15 cellular contexts compared by ENCODE assay signal in the genomic region with DNA sequence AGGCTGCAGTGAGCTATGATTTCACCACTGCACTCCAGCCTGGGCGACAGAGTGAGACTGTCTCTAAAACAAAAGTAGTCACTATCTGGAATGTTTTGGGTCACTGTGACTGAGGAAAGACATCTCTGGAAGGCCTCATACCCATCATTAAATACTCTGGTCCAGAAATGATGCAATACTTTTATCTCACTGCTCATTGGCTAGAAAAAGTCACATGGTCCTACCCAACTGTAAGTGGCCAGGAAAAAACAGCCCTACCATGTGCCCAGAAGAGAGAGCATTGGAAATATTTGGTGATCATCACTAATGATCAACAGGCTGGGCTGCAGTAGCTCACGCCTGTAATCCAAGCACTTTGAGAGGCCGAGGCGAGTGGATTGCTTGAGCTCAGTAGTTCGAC. TPM values are rescaled to one million over a fixed set of nuclear protein-coding genes. Genes with fewer than 3 reads are reported as not detected.
A peak's percentile ranks its signal among the peaks of the same experiment; 100 is the strongest.
DNase-seq lines count a peak whose midpoint lies in the region; ATAC-seq, FAIRE-seq and TF ChIP-seq lines count a peak whose summit lies in the region.
"Had no signal": no experiment of that assay in that cellular context is flagged by ENCODE, and none has a peak within 500 bp of the region (broad histone marks: within the 10 kb centered on the region; RNA-seq: fewer than 3 reads in every experiment).

No MANE protein-coding gene starts in this region.

- H2AFZ ChIP-seq in HepG2 (ENCODE audit: low read length) (no peak overlapping the region), K562 (ENCODE audit: low read depth, low read length) (peak overlapping the region; percentile 14; the same call in 1 of the 2 replicates)

- BruUV-seq in HepG2 (replicated peaks; lab: Mats Ljungman, UMichigan) (no TSS peak), K562 (replicated peaks; lab: Mats Ljungman, UMichigan) (no TSS peak)

- no peak overlapping the region for H3K9ac ChIP-seq in HepG2 (ENCODE audit: insufficient read depth, low read depth, low read length)
- no peak overlapping the region for H3K9ac ChIP-seq in K562 (ENCODE audit: insufficient read depth in 1 of 2, low read depth in 2 of 2, low read length in 2 of 2)
- H3K9ac ChIP-seq: BLaER1 had no signal

- H3K9me1 ChIP-seq in K562 (ENCODE audit: control insufficient read depth, insufficient read depth, low read length), result no peaks in the 10 kb centered on the region

- no peak for ATAC-seq in HepG2
- no peak for ATAC-seq in right lobe of liver
- no peak for ATAC-seq in K562
- ATAC-seq in esophagus mucosa, result no peak
- ATAC-seq in left lobe of liver, result no peak
- ATAC-seq: HCT116 had no signal

- H3K27ac ChIP-seq in HepG2 (ENCODE audit: extremely low read length, insufficient read depth, low read length) (no peak overlapping the region), right lobe of liver (no peak overlapping the region), K562 (ENCODE audit: extremely low read depth, low read depth, low read length) (no peak overlapping the region)
- H3K27ac ChIP-seq: 22Rv1, BLaER1, HL-60 had no signal

- intact Hi-C loops in HepG2 (cut with micrococcal nuclease; ENCODE audit: unreplicated experiment) (no loop called here), right lobe of liver (cut with DNase I) (loop anchor here in 1 of 2 donors (5.0 kb wide), 2 partner anchors 112 to 232 kb away; partner anchors contain the start of gene MCEMP1), K562 (cut with micrococcal nuclease) (no loop called here)

- H3K36me3 ChIP-seq in HepG2 (replicated peaks in 1 of 2; ENCODE audit: control insufficient read depth in 1 of 2, insufficient read depth in 2 of 2, low read length in 2 of 2) (no peaks in the 10 kb centered on the region), right lobe of liver (peaks cover 0 to under 1% (median 0%) of the 10 kb centered on the region in 4 donors), K562 (ENCODE audit: control insufficient read depth, insufficient read depth, low read length) (no peaks in the 10 kb centered on the region)

- no peaks in the 10 kb centered on the region for H4K20me1 ChIP-seq in HepG2 (ENCODE audit: insufficient read depth, low read length)
- peaks cover 3% of the 10 kb centered on the region for H4K20me1 ChIP-seq in K562 (replicated peaks; ENCODE audit: control insufficient read depth, insufficient read depth, low read length)

- H3K4me2 ChIP-seq in HepG2 (ENCODE audit: low read depth, low read length) (no peak overlapping the region), K562 (ENCODE audit: insufficient read depth, low read length) (no peak overlapping the region)
- H3K4me2 ChIP-seq: BLaER1 had no signal

- TF ChIP-seq EP300 in HepG2 (IDR thresholded peaks at IDR 0.05; ENCODE audit: low read depth in 2 of 2, low read length in 2 of 2) (no peak), HepG2 (CRISPR knock-in tag; IDR thresholded peaks at IDR 0.05; ENCODE audit: borderline replicate concordance) (no peak), K562 (IDR thresholded peaks at IDR 0.05; ENCODE audit: low read length) (no peak)

- FAIRE-seq in HepG2 (lab: Jason Lieb, UNC) (no peak), K562 (lab: Jason Lieb, UNC) (no peak)

- no peak overlapping the region for H3K4me3 ChIP-seq in HepG2 (replicated peaks in 1 of 3; ENCODE audit: insufficient read depth in 1 of 3, low read depth in 2 of 3, low read length in 3 of 3)
- H3K4me3 ChIP-seq in right lobe of liver, result no peak overlapping the region
- no peak overlapping the region for H3K4me3 ChIP-seq in K562
- H3K4me3 ChIP-seq: BLaER1 had no signal

- TF ChIP-seq RAD21 in HepG2 (CRISPR knock-in tag; IDR thresholded peaks at IDR 0.05), result no peak
- no peak for TF ChIP-seq RAD21 in K562 (CRISPR knock-in tag; conservative IDR thresholded peaks at IDR 0.05 in 1 of 2, IDR thresholded peaks at IDR 0.05 in 1 of 2)

- no peak for TF ChIP-seq POLR2A in HepG2 (IDR thresholded peaks at IDR 0.05; ENCODE audit: insufficient read depth in 1 of 2, low read depth in 2 of 2, low read length in 2 of 2)
- TF ChIP-seq POLR2A in right lobe of liver (IDR thresholded peaks at IDR 0.05), result no peak
- no peak for TF ChIP-seq POLR2A in K562 (conservative IDR thresholded peaks at IDR 0.05)

- H3K79me2 ChIP-seq in HepG2 (ENCODE audit: insufficient read depth, low read length) (no peaks in the 10 kb centered on the region), K562 (ENCODE audit: control insufficient read depth, insufficient read depth, low read length) (no peaks in the 10 kb centered on the region)

- H3K9me3 ChIP-seq in HepG2 (ENCODE audit: low read length), result no peaks in the 10 kb centered on the region
- no peaks in the 10 kb centered on the region for H3K9me3 ChIP-seq in right lobe of liver
- H3K9me3 ChIP-seq in K562 (replicated peaks; ENCODE audit: control insufficient read depth, insufficient read depth, low read depth, low read length), result no peaks in the 10 kb centered on the region
- H3K9me3 ChIP-seq: Caco-2 had no signal

- H3K4me1 ChIP-seq in HepG2 (ENCODE audit: insufficient read depth, low read length), result no peaks in the 10 kb centered on the region
- H3K4me1 ChIP-seq in right lobe of liver, result no peaks in the 10 kb centered on the region
- H3K4me1 ChIP-seq in K562 (replicated peaks in 1 of 2; ENCODE audit: control insufficient read depth in 2 of 2, insufficient read depth in 2 of 2, low read length in 2 of 2), result peaks cover 0 to 13% of the 10 kb centered on the region in 2 experiments; a peak in 2 of 5 replicates
- H3K4me1 ChIP-seq: BLaER1, Caco-2 had no signal

- DNase-seq in HepG2 (ENCODE audit: low spot score) (no peak), right lobe of liver (no peak), K562 (ENCODE audit: extremely low read depth in 1 of 4, low spot score in 3 of 4) (peak in 2 of 4 experiments; percentile 61 to 63), left lobe of liver (ENCODE audit: low spot score) (no peak)
- DNase-seq in activated CD8-positive, alpha-beta memory T cell treated with anti-CD3 and anti-CD28 coated beads, Interleukin-2, amount 50 U/mL, for 48 hours, result no peak
- DNase-seq: AML-193; Caco-2; CD8-positive, alpha-beta memory T cell; DND-41; GDM1 had no signal

- 50% methylated on average over 5 of the region's 5 CpGs for WGBS in HepG2 (ENCODE audit: low lambda C conversion rate)
- WGBS in right lobe of liver (ENCODE audit: insufficient coverage, low coverage, low lambda C conversion rate, missing lambda C conversion rate), result 83% methylated on average over 5 of the region's 5 CpGs
- WGBS in K562 (ENCODE audit: insufficient coverage, low coverage, missing lambda C conversion rate), result 19% methylated on average over 5 of the region's 5 CpGs

- POLR2A ChIA-PET in HepG2 (lab: Yijun Ruan, JAX) (no interaction called here), K562 (lab: Yijun Ruan, JAX) (interaction anchor here (0.7 kb wide), 1 partner anchor 235 kb away, joined by 3 read pairs; no protein-coding TSS in a partner anchor)

- in situ Hi-C loops in HepG2 (cut with HindIII; ENCODE audit: extremely low pct_ligation_motif_present, low pct_unique_long_range_greater_than_20kb) (loop anchor here (10.0 kb wide), 1 partner anchor 229 kb away; no protein-coding TSS in a partner anchor), K562 (cut with MboI) (loop anchor here (5.0 kb wide), 1 partner anchor 117 kb away; the partner anchor contains the start of gene TRAPPC5)

- CTCF ChIA-PET in HepG2 (lab: Yijun Ruan, JAX; ENCODE audit: low intra/inter-chr PET ratio, low total read pairs) (no interaction called here), K562 (lab: Yijun Ruan, JAX; ENCODE audit: low intra/inter-chr PET ratio) (no interaction called here)

- TF ChIP-seq CTCF in HepG2 (CRISPR knock-in tag; IDR thresholded peaks at IDR 0.05) (no peak), right lobe of liver (IDR thresholded peaks at IDR 0.05) (no peak), K562 (IDR thresholded peaks at IDR 0.05 in 2 of 3, conservative IDR thresholded peaks at IDR 0.05 in 1 of 3; ENCODE audit: insufficient read depth in 2 of 3, low read depth in 1 of 3, low read length in 3 of 3) (no peak)

- H3K27me3 ChIP-seq in HepG2 (ENCODE audit: control insufficient read depth in 1 of 2, insufficient read depth in 2 of 2, low read length in 2 of 2), result no peaks in the 10 kb centered on the region
- H3K27me3 ChIP-seq in right lobe of liver, result no peaks in the 10 kb centered on the region
- H3K27me3 ChIP-seq in K562 (ENCODE audit: control insufficient read depth in 2 of 2, insufficient read depth in 2 of 2, low read length in 2 of 2), result no peaks in the 10 kb centered on the region; a peak in 1 of 5 replicates
- H3K27me3 ChIP-seq: BLaER1 had no signal

RNA-seq across cellular contexts. Expression of gene PNPLA6, which starts 29.8 kb away (rescaled TPM):
- 11.1 and 28.2 TPM in 2 replicates for total RNA-seq in HepG2 (2016; rRNA removed; fragmentation: Illumina TruSeq; extraction: Trizol)
- total RNA-seq in HepG2 (2016; cell fraction: cytosol; rRNA removed; fragmentation: Illumina TruSeq; extraction: Trizol; ENCODE audit: low read depth), result 6.7 and 9.9 TPM in 2 replicates
- total RNA-seq in HepG2 (2016; cell fraction: insoluble cytoplasmic fraction; rRNA removed; fragmentation: Illumina TruSeq; extraction: Trizol), result 7.3 and 24.9 TPM in 2 replicates
- 9.5 and 10.2 TPM in 2 replicates for total RNA-seq in HepG2 (2016; cell fraction: membrane; rRNA removed; fragmentation: Illumina TruSeq; extraction: Trizol)
- total RNA-seq in HepG2 (2016; cell fraction: nucleus; rRNA removed; fragmentation: Illumina TruSeq; extraction: Trizol), result 39.4 and 51.4 TPM in 2 replicates
- 24.9 and 28.4 TPM in 2 replicates for polyA plus RNA-seq in HepG2 (2011; rRNA removed)
- 8.4 and 14.6 TPM in 2 replicates for polyA plus RNA-seq in HepG2 (2011; cell fraction: cytosol; rRNA removed)
- 192 and 272 TPM in 2 replicates for polyA plus RNA-seq in HepG2 (2011; cell fraction: nucleus; rRNA removed)
- 22.0 and 47.4 TPM in 2 replicates for polyA plus RNA-seq in HepG2 (2012)
- 4.0 and 4.8 TPM in 2 replicates for polyA plus RNA-seq in HepG2 (2016; cell fraction: cytosol; fragmentation: Illumina TruSeq; extraction: Trizol; ENCODE audit: low read depth)
- polyA plus RNA-seq in HepG2 (2016; cell fraction: insoluble cytoplasmic fraction; fragmentation: Illumina TruSeq; extraction: Trizol; ENCODE audit: low read depth), result 9.1 and 14.0 TPM in 2 replicates
- 4.9 and 7.2 TPM in 2 replicates for polyA plus RNA-seq in HepG2 (2016; cell fraction: membrane; fragmentation: Illumina TruSeq; extraction: Trizol; ENCODE audit: low read depth)
- polyA plus RNA-seq in HepG2 (2016; cell fraction: nucleus; fragmentation: Illumina TruSeq; extraction: Trizol; ENCODE audit: insufficient read depth, low read depth), result 115 and 120 TPM in 2 replicates
- polyA minus RNA-seq in HepG2 (2011; rRNA and poly(A)+ RNA removed; ENCODE audit: low replicate concordance), result 20.0 and 49.5 TPM in 2 replicates
- polyA minus RNA-seq in HepG2 (2011; cell fraction: cytosol; rRNA and poly(A)+ RNA removed), result 21.5 and 23.2 TPM in 2 replicates
- polyA minus RNA-seq in HepG2 (2011; cell fraction: nucleus; rRNA and poly(A)+ RNA removed), result 37.4 and 52.5 TPM in 2 replicates
- 10 to 100 TPM; 38.7 to 61.8 (median 46.5) TPM for total RNA-seq in right lobe of liver
- 25.7 and 85.1 TPM in 2 replicates for total RNA-seq in K562 (2011; cell fraction: chromatin; rRNA removed; ENCODE audit: low replicate concordance)
- 82.6 and 98.1 TPM in 2 replicates for total RNA-seq in K562 (2011; cell fraction: nucleolus; rRNA removed)
- 36.0 and 52.2 TPM in 2 replicates for total RNA-seq in K562 (2011; cell fraction: nucleoplasm; rRNA removed)
- 19.6 and 25.6 TPM in 2 replicates for total RNA-seq in K562 (2014; rRNA removed)
- total RNA-seq in K562 (2014; rRNA removed; fragmentation: Illumina TruSeq; extraction: Trizol), result 3.2 and 6.5 TPM in 2 replicates
- 8.3 and 9.6 TPM in 2 replicates for total RNA-seq in K562 (2015; rRNA removed; fragmentation: Illumina TruSeq; extraction: Trizol)
- 30.2 and 32.3 TPM in 2 replicates for total RNA-seq in K562 (2021)
- 7.4 and 16.1 TPM in 2 replicates for polyA plus RNA-seq in K562 (2011; rRNA removed)
- 10.8 and 19.2 TPM in 2 replicates for polyA plus RNA-seq in K562 (2011; cell fraction: cytosol; rRNA removed)
- 41.4 and 57.5 TPM in 2 replicates for polyA plus RNA-seq in K562 (2011; cell fraction: nucleus; rRNA removed)
- polyA plus RNA-seq in K562 (2012), result 18.1 and 35.8 TPM in 2 replicates
- 9.9 and 12.8 TPM in 2 replicates for polyA plus RNA-seq in K562 (2014; fragmentation: Illumina TruSeq; extraction: Trizol)
- polyA plus RNA-seq in K562 (2014; fragmentation: Nextera tagmentation; extraction: Ambion mirVana), result under 1 TPM; 0.07 to 0.74 TPM
- 15.7 and 17.0 TPM in 2 replicates for polyA plus RNA-seq in K562 (2014; rRNA removed)
- polyA minus RNA-seq in K562 (2011; rRNA and poly(A)+ RNA removed), result 6.2 and 8.8 TPM in 2 replicates
- polyA minus RNA-seq in K562 (2011; cell fraction: cytosol; rRNA and poly(A)+ RNA removed), result 16.3 and 30.6 TPM in 2 replicates
- polyA minus RNA-seq in K562 (2011; cell fraction: nucleus; rRNA and poly(A)+ RNA removed), result 23.7 and 30.1 TPM in 2 replicates
- 48.1 TPM for total RNA-seq in esophagus mucosa
- total RNA-seq in left lobe of liver, result 57.9 TPM

RNA-seq across cellular contexts. Expression of gene CAMSAP3, which starts 30.3 kb away (rescaled TPM):
- total RNA-seq in HepG2 (2016; rRNA removed; fragmentation: Illumina TruSeq; extraction: Trizol) (9.1 and 11.8 TPM in 2 replicates), right lobe of liver (10 to 100 TPM; 21.8 to 31.9 (median 23.4) TPM), K562 (2014; rRNA removed) (0.18 and 0.24 TPM in 2 replicates), K562 (2014; rRNA removed; fragmentation: Illumina TruSeq; extraction: Trizol) (0.25 TPM in 1 of 2 replicates, not detected in the other), K562 (2015; rRNA removed; fragmentation: Illumina TruSeq; extraction: Trizol) (0.07 and 0.23 TPM in 2 replicates), K562 (2021) (0.67 and 0.89 TPM in 2 replicates), esophagus mucosa (21.2 TPM), left lobe of liver (40.8 TPM)
- total RNA-seq in HepG2 (2016; cell fraction: cytosol; rRNA removed; fragmentation: Illumina TruSeq; extraction: Trizol; ENCODE audit: low read depth), result 2.1 and 2.5 TPM in 2 replicates
- 6.3 and 11.9 TPM in 2 replicates for total RNA-seq in HepG2 (2016; cell fraction: insoluble cytoplasmic fraction; rRNA removed; fragmentation: Illumina TruSeq; extraction: Trizol)
- total RNA-seq in HepG2 (2016; cell fraction: membrane; rRNA removed; fragmentation: Illumina TruSeq; extraction: Trizol), result 6.0 and 6.1 TPM in 2 replicates
- 12.6 and 13.4 TPM in 2 replicates for total RNA-seq in HepG2 (2016; cell fraction: nucleus; rRNA removed; fragmentation: Illumina TruSeq; extraction: Trizol)
- polyA plus RNA-seq in HepG2 (2011; rRNA removed) (10.8 and 16.8 TPM in 2 replicates), K562 (2011; rRNA removed) (0.25 and 0.64 TPM in 2 replicates), K562 (2014; fragmentation: Illumina TruSeq; extraction: Trizol) (0.30 TPM in 2 replicates), K562 (2014; fragmentation: Nextera tagmentation; extraction: Ambion mirVana) (under 1 TPM in 1 of 2 experiments, not detected in 1; 0.01 TPM), K562 (2014; rRNA removed) (0.17 and 0.18 TPM in 2 replicates)
- 5.6 and 8.1 TPM in 2 replicates for polyA plus RNA-seq in HepG2 (2011; cell fraction: cytosol; rRNA removed)
- 94.1 and 111 TPM in 2 replicates for polyA plus RNA-seq in HepG2 (2011; cell fraction: nucleus; rRNA removed)
- polyA plus RNA-seq in HepG2 (2012), result 24.4 and 27.0 TPM in 2 replicates
- 2.3 and 2.5 TPM in 2 replicates for polyA plus RNA-seq in HepG2 (2016; cell fraction: cytosol; fragmentation: Illumina TruSeq; extraction: Trizol; ENCODE audit: low read depth)
- polyA plus RNA-seq in HepG2 (2016; cell fraction: insoluble cytoplasmic fraction; fragmentation: Illumina TruSeq; extraction: Trizol; ENCODE audit: low read depth), result 17.0 and 22.2 TPM in 2 replicates
- 4.4 and 5.3 TPM in 2 replicates for polyA plus RNA-seq in HepG2 (2016; cell fraction: membrane; fragmentation: Illumina TruSeq; extraction: Trizol; ENCODE audit: low read depth)
- 67.8 and 74.7 TPM in 2 replicates for polyA plus RNA-seq in HepG2 (2016; cell fraction: nucleus; fragmentation: Illumina TruSeq; extraction: Trizol; ENCODE audit: insufficient read depth, low read depth)
- 1.6 and 20.5 TPM in 2 replicates for polyA minus RNA-seq in HepG2 (2011; rRNA and poly(A)+ RNA removed; ENCODE audit: low replicate concordance)
- polyA minus RNA-seq in HepG2 (2011; cell fraction: cytosol; rRNA and poly(A)+ RNA removed), result 9.5 and 9.8 TPM in 2 replicates
- polyA minus RNA-seq in HepG2 (2011; cell fraction: nucleus; rRNA and poly(A)+ RNA removed), result 12.9 and 13.7 TPM in 2 replicates
- 0.56 and 3.9 TPM in 2 replicates for total RNA-seq in K562 (2011; cell fraction: chromatin; rRNA removed; ENCODE audit: low replicate concordance)
- total RNA-seq in K562 (2011; cell fraction: nucleolus; rRNA removed), result 0.92 and 3.5 TPM in 2 replicates
- 0.99 and 1.2 TPM in 2 replicates for total RNA-seq in K562 (2011; cell fraction: nucleoplasm; rRNA removed)
- 0.40 and 0.49 TPM in 2 replicates for polyA plus RNA-seq in K562 (2011; cell fraction: cytosol; rRNA removed)
- 2.3 and 2.5 TPM in 2 replicates for polyA plus RNA-seq in K562 (2011; cell fraction: nucleus; rRNA removed)
- polyA plus RNA-seq in K562 (2012), result 0.65 and 2.6 TPM in 2 replicates
- polyA minus RNA-seq in K562 (2011; rRNA and poly(A)+ RNA removed), result 0.06 and 0.07 TPM in 2 replicates
- polyA minus RNA-seq in K562 (2011; cell fraction: cytosol; rRNA and poly(A)+ RNA removed), result 0.38 and 1.0 TPM in 2 replicates
- polyA minus RNA-seq in K562 (2011; cell fraction: nucleus; rRNA and poly(A)+ RNA removed), result 0.54 and 1.8 TPM in 2 replicates

RNA-seq across cellular contexts. Expression of gene MCOLN1, which starts 42.9 kb away (rescaled TPM):
- total RNA-seq in HepG2 (2016; rRNA removed; fragmentation: Illumina TruSeq; extraction: Trizol) (1.9 and 3.4 TPM in 2 replicates), right lobe of liver (10 to 100 TPM in 5 of 6 experiments, 1 to 10 TPM in 1; 9.8 to 25.2 (median 17.7) TPM), K562 (2014; rRNA removed) (3.9 and 7.4 TPM in 2 replicates), K562 (2014; rRNA removed; fragmentation: Illumina TruSeq; extraction: Trizol) (1.5 and 2.6 TPM in 2 replicates), K562 (2015; rRNA removed; fragmentation: Illumina TruSeq; extraction: Trizol) (3.5 and 4.9 TPM in 2 replicates), K562 (2021) (14.2 and 15.1 TPM in 2 replicates), esophagus mucosa (9.2 TPM), left lobe of liver (25.7 TPM)
- 3.4 and 4.1 TPM in 2 replicates for total RNA-seq in HepG2 (2016; cell fraction: cytosol; rRNA removed; fragmentation: Illumina TruSeq; extraction: Trizol; ENCODE audit: low read depth)
- total RNA-seq in HepG2 (2016; cell fraction: insoluble cytoplasmic fraction; rRNA removed; fragmentation: Illumina TruSeq; extraction: Trizol), result 1.8 and 4.3 TPM in 2 replicates
- total RNA-seq in HepG2 (2016; cell fraction: membrane; rRNA removed; fragmentation: Illumina TruSeq; extraction: Trizol), result 2.4 and 3.4 TPM in 2 replicates
- 3.8 and 4.3 TPM in 2 replicates for total RNA-seq in HepG2 (2016; cell fraction: nucleus; rRNA removed; fragmentation: Illumina TruSeq; extraction: Trizol)
- polyA plus RNA-seq in HepG2 (2011; rRNA removed) (11.6 and 15.7 TPM in 2 replicates), K562 (2011; rRNA removed) (10.6 and 12.0 TPM in 2 replicates), K562 (2014; fragmentation: Illumina TruSeq; extraction: Trizol) (7.1 and 8.9 TPM in 2 replicates), K562 (2014; fragmentation: Nextera tagmentation; extraction: Ambion mirVana) (under 1 TPM; 0.25 to 0.83 TPM), K562 (2014; rRNA removed) (15.4 and 17.0 TPM in 2 replicates)
- 6.4 and 7.4 TPM in 2 replicates for polyA plus RNA-seq in HepG2 (2011; cell fraction: cytosol; rRNA removed)
- polyA plus RNA-seq in HepG2 (2011; cell fraction: nucleus; rRNA removed), result 29.1 and 39.0 TPM in 2 replicates
- polyA plus RNA-seq in HepG2 (2012), result 3.4 and 4.8 TPM in 2 replicates
- 2.3 and 3.2 TPM in 2 replicates for polyA plus RNA-seq in HepG2 (2016; cell fraction: cytosol; fragmentation: Illumina TruSeq; extraction: Trizol; ENCODE audit: low read depth)
- polyA plus RNA-seq in HepG2 (2016; cell fraction: insoluble cytoplasmic fraction; fragmentation: Illumina TruSeq; extraction: Trizol; ENCODE audit: low read depth), result 2.9 and 3.5 TPM in 2 replicates
- 3.3 and 3.4 TPM in 2 replicates for polyA plus RNA-seq in HepG2 (2016; cell fraction: membrane; fragmentation: Illumina TruSeq; extraction: Trizol; ENCODE audit: low read depth)
- 16.6 and 21.1 TPM in 2 replicates for polyA plus RNA-seq in HepG2 (2016; cell fraction: nucleus; fragmentation: Illumina TruSeq; extraction: Trizol; ENCODE audit: insufficient read depth, low read depth)
- polyA minus RNA-seq in HepG2 (2011; rRNA and poly(A)+ RNA removed; ENCODE audit: low replicate concordance), result 19.2 and 110 TPM in 2 replicates
- 2.4 and 4.4 TPM in 2 replicates for polyA minus RNA-seq in HepG2 (2011; cell fraction: cytosol; rRNA and poly(A)+ RNA removed)
- polyA minus RNA-seq in HepG2 (2011; cell fraction: nucleus; rRNA and poly(A)+ RNA removed), result 4.8 and 5.9 TPM in 2 replicates
- total RNA-seq in K562 (2011; cell fraction: chromatin; rRNA removed; ENCODE audit: low replicate concordance), result 31.5 and 96.4 TPM in 2 replicates
- 70.1 and 71.4 TPM in 2 replicates for total RNA-seq in K562 (2011; cell fraction: nucleolus; rRNA removed)
- total RNA-seq in K562 (2011; cell fraction: nucleoplasm; rRNA removed), result 41.6 and 43.7 TPM in 2 replicates
- 10.0 and 24.6 TPM in 2 replicates for polyA plus RNA-seq in K562 (2011; cell fraction: cytosol; rRNA removed)
- 37.8 and 59.0 TPM in 2 replicates for polyA plus RNA-seq in K562 (2011; cell fraction: nucleus; rRNA removed)
- 11.8 and 15.7 TPM in 2 replicates for polyA plus RNA-seq in K562 (2012)
- 4.7 and 8.5 TPM in 2 replicates for polyA minus RNA-seq in K562 (2011; rRNA and poly(A)+ RNA removed)
- 7.9 and 10.4 TPM in 2 replicates for polyA minus RNA-seq in K562 (2011; cell fraction: cytosol; rRNA and poly(A)+ RNA removed)
- 9.4 and 11.6 TPM in 2 replicates for polyA minus RNA-seq in K562 (2011; cell fraction: nucleus; rRNA and poly(A)+ RNA removed)

RNA-seq across cellular contexts. Expression of gene ZNF358, which starts 49.4 kb away (rescaled TPM):
- total RNA-seq in HepG2 (2016; rRNA removed; fragmentation: Illumina TruSeq; extraction: Trizol) (6.4 and 9.1 TPM in 2 replicates), right lobe of liver (10 to 100 TPM; 15.3 to 35.1 (median 24.8) TPM), K562 (2014; rRNA removed) (5.9 and 8.0 TPM in 2 replicates), K562 (2014; rRNA removed; fragmentation: Illumina TruSeq; extraction: Trizol) (1.4 and 2.4 TPM in 2 replicates), K562 (2015; rRNA removed; fragmentation: Illumina TruSeq; extraction: Trizol) (4.1 and 4.6 TPM in 2 replicates), K562 (2021) (9.1 and 9.3 TPM in 2 replicates), esophagus mucosa (11.2 TPM), left lobe of liver (31.3 TPM)
- 29.8 and 30.7 TPM in 2 replicates for total RNA-seq in HepG2 (2016; cell fraction: cytosol; rRNA removed; fragmentation: Illumina TruSeq; extraction: Trizol; ENCODE audit: low read depth)
- total RNA-seq in HepG2 (2016; cell fraction: insoluble cytoplasmic fraction; rRNA removed; fragmentation: Illumina TruSeq; extraction: Trizol), result 7.4 and 8.8 TPM in 2 replicates
- total RNA-seq in HepG2 (2016; cell fraction: membrane; rRNA removed; fragmentation: Illumina TruSeq; extraction: Trizol), result 40.6 and 43.0 TPM in 2 replicates
- total RNA-seq in HepG2 (2016; cell fraction: nucleus; rRNA removed; fragmentation: Illumina TruSeq; extraction: Trizol), result 4.2 and 4.8 TPM in 2 replicates
- polyA plus RNA-seq in HepG2 (2011; rRNA removed) (36.3 and 37.0 TPM in 2 replicates), K562 (2011; rRNA removed) (4.9 and 7.6 TPM in 2 replicates), K562 (2014; fragmentation: Illumina TruSeq; extraction: Trizol) (12.9 and 17.2 TPM in 2 replicates), K562 (2014; fragmentation: Nextera tagmentation; extraction: Ambion mirVana) (under 1 TPM; 0.04 TPM), K562 (2014; rRNA removed) (5.3 and 6.3 TPM in 2 replicates)
- 27.2 and 34.8 TPM in 2 replicates for polyA plus RNA-seq in HepG2 (2011; cell fraction: cytosol; rRNA removed)
- 16.8 and 18.8 TPM in 2 replicates for polyA plus RNA-seq in HepG2 (2011; cell fraction: nucleus; rRNA removed)
- 18.3 and 24.5 TPM in 2 replicates for polyA plus RNA-seq in HepG2 (2012)
- 89.1 and 102 TPM in 2 replicates for polyA plus RNA-seq in HepG2 (2016; cell fraction: cytosol; fragmentation: Illumina TruSeq; extraction: Trizol; ENCODE audit: low read depth)
- 21.6 and 26.7 TPM in 2 replicates for polyA plus RNA-seq in HepG2 (2016; cell fraction: insoluble cytoplasmic fraction; fragmentation: Illumina TruSeq; extraction: Trizol; ENCODE audit: low read depth)
- polyA plus RNA-seq in HepG2 (2016; cell fraction: membrane; fragmentation: Illumina TruSeq; extraction: Trizol; ENCODE audit: low read depth), result 106 and 124 TPM in 2 replicates
- 18.5 and 20.8 TPM in 2 replicates for polyA plus RNA-seq in HepG2 (2016; cell fraction: nucleus; fragmentation: Illumina TruSeq; extraction: Trizol; ENCODE audit: insufficient read depth, low read depth)
- 17.5 and 24.9 TPM in 2 replicates for polyA minus RNA-seq in HepG2 (2011; rRNA and poly(A)+ RNA removed; ENCODE audit: low replicate concordance)
- polyA minus RNA-seq in HepG2 (2011; cell fraction: cytosol; rRNA and poly(A)+ RNA removed), result 11.3 and 15.3 TPM in 2 replicates
- 2.2 and 3.4 TPM in 2 replicates for polyA minus RNA-seq in HepG2 (2011; cell fraction: nucleus; rRNA and poly(A)+ RNA removed)
- total RNA-seq in K562 (2011; cell fraction: chromatin; rRNA removed; ENCODE audit: low replicate concordance), result 0.39 and 3.7 TPM in 2 replicates
- total RNA-seq in K562 (2011; cell fraction: nucleolus; rRNA removed), result 1.8 and 2.5 TPM in 2 replicates
- total RNA-seq in K562 (2011; cell fraction: nucleoplasm; rRNA removed), result 2.4 and 2.6 TPM in 2 replicates
- 11.3 and 16.2 TPM in 2 replicates for polyA plus RNA-seq in K562 (2011; cell fraction: cytosol; rRNA removed)
- 4.4 and 6.5 TPM in 2 replicates for polyA plus RNA-seq in K562 (2011; cell fraction: nucleus; rRNA removed)
- 7.0 and 15.6 TPM in 2 replicates for polyA plus RNA-seq in K562 (2012)
- 1.1 and 1.6 TPM in 2 replicates for polyA minus RNA-seq in K562 (2011; rRNA and poly(A)+ RNA removed)
- polyA minus RNA-seq in K562 (2011; cell fraction: cytosol; rRNA and poly(A)+ RNA removed), result 3.9 and 6.9 TPM in 2 replicates
- 1.1 and 2.1 TPM in 2 replicates for polyA minus RNA-seq in K562 (2011; cell fraction: nucleus; rRNA and poly(A)+ RNA removed)

Comparison
In these comparisons a context has a peak if more than half of its experiments do, and no peak if none do; other contexts are left out.
1. Of the 241 proteins assayed by ChIP-seq in both HepG2 and K562: peak only in HepG2: none; only in K562: ATF3, ATF4, IRF9, RAD51 and USF2; in both: CEBPB and CEBPG; in neither: 232; mixed calls (peak in some experiments, not most) for 2.